8 cellular contexts compared by ENCODE assay signal in genomic region chrX:10014462-10015373, GRCh38. TPM values are rescaled to one million over a fixed set of nuclear protein-coding genes. Genes with fewer than 3 reads are reported as not detected.
DNase-seq lines count a peak whose midpoint lies in the region; ATAC-seq and TF ChIP-seq lines count a peak whose summit lies in the region.

No MANE protein-coding gene starts in this region.

- H3K4me3 Mint-ChIP-seq in activated T-cell treated with anti-CD3 and anti-CD28 coated beads, Interleukin-2, amount 50 U/mL, for 24 hours, result peak overlapping the region; percentile 74

- H3K36me3 Mint-ChIP-seq in activated T-cell treated with anti-CD3 and anti-CD28 coated beads, Interleukin-2, amount 50 U/mL, for 24 hours (ENCODE audit: low read depth), result no peaks in the 10 kb centered on the region

- peaks cover 0 to 16% (median 11%) of the 10 kb centered on the region in 11 experiments; a peak in 10 of 22 replicates for H3K9me3 ChIP-seq in BLaER1 treated with 17β-estradiol and CSF1 and Interleukin-3, amounts not matched to agents 10 nM and 100 nM (replicated peaks in 1 of 11)
- H3K9me3 ChIP-seq in OCI-LY1 (ENCODE audit: low read length) (no peaks in the 10 kb centered on the region), esophagus (ENCODE audit: control insufficient read depth in 2 of 2, insufficient read depth in 1 of 2, low read depth in 1 of 2, low read length in 1 of 2) (no peaks in the 10 kb centered on the region), mucosa of stomach (ENCODE audit: control insufficient read depth, low read length) (no peaks in the 10 kb centered on the region)

- peak overlapping the region; percentile 86 for H3K27ac Mint-ChIP-seq in activated T-cell treated with anti-CD3 and anti-CD28 coated beads, Interleukin-2, amount 50 U/mL, for 24 hours

- H3K9me3 Mint-ChIP-seq in activated T-cell treated with anti-CD3 and anti-CD28 coated beads, Interleukin-2, amount 50 U/mL, for 24 hours, result no peaks in the 10 kb centered on the region

- peak overlapping the region; percentile 71 to 92 (median 79) for H3K4me2 ChIP-seq in BLaER1 treated with 17β-estradiol and CSF1 and Interleukin-3, amounts not matched to agents 10 nM and 100 nM
- peak overlapping the region; percentile 72 for H3K4me2 ChIP-seq in OCI-LY1 (ENCODE audit: low read length)

- WGBS in esophagus, 2 donors, result 1 to 23% methylated on average over 67 to 116 of the region's 116 CpGs

- peak overlapping the region; percentile 72 to 87 (median 84) for H3K9ac ChIP-seq in BLaER1 treated with 17β-estradiol and CSF1 and Interleukin-3, amounts not matched to agents 10 nM and 100 nM
- peak overlapping the region; percentile 60 for H3K9ac ChIP-seq in OCI-LY1 (ENCODE audit: low read length)
- H3K9ac ChIP-seq in mucosa of stomach (ENCODE audit: low read length), result peak overlapping the region; percentile 57

- DNase-seq in activated T-cell treated with anti-CD3 and anti-CD28 coated beads, Interleukin-2, amount 50 U/mL, for 24 hours, result peak; percentile 83
- DNase-seq in stimulated activated CD8-positive, alpha-beta memory T cell treated with anti-CD3 and anti-CD28 coated beads, Interleukin-4, amount 100 ng/mL, for 24 hours (ENCODE audit: low read depth), result peak; percentile 55

- H3K4me3 ChIP-seq in BLaER1 treated with 17β-estradiol and CSF1 and Interleukin-3, amounts not matched to agents 10 nM and 100 nM, result peak overlapping the region; percentile 64 to 78 (median 68)
- peak overlapping the region; percentile 64 for H3K4me3 ChIP-seq in OCI-LY1 (ENCODE audit: low read depth, low read length, poor library complexity, severe bottlenecking)
- H3K4me3 ChIP-seq in esophagus (ENCODE audit: low read depth in 1 of 2, low read length in 2 of 2), result peak overlapping the region; percentile 55 to 63
- H3K4me3 ChIP-seq in mucosa of stomach (ENCODE audit: low read length), result no peak overlapping the region

- ATAC-seq in GM19372 (IDR thresholded peaks at IDR 0.05; ENCODE audit: low read depth, unreplicated experiment) (peak; percentile 75), HG03469 (IDR thresholded peaks at IDR 0.05; ENCODE audit: unreplicated experiment) (peak; percentile 48)

- peaks cover 48% of the 10 kb centered on the region for H3K4me1 Mint-ChIP-seq in activated T-cell treated with anti-CD3 and anti-CD28 coated beads, Interleukin-2, amount 50 U/mL, for 24 hours (ENCODE audit: low read depth)

- peaks cover 50% of the 10 kb centered on the region for H3K27me3 Mint-ChIP-seq in activated T-cell treated with anti-CD3 and anti-CD28 coated beads, Interleukin-2, amount 50 U/mL, for 24 hours

- H3K79me2 ChIP-seq in OCI-LY1 (ENCODE audit: insufficient read depth, low read length), result no peaks in the 10 kb centered on the region

- H2AFZ ChIP-seq in OCI-LY1 (ENCODE audit: low read length), result no peak overlapping the region

- TF ChIP-seq CTCF in OCI-LY1 (IDR thresholded peaks at IDR 0.05; ENCODE audit: low read length), result no peak

- peaks cover 0 to 7% (median 0%) of the 10 kb centered on the region in 11 experiments; a peak in 1 of 22 replicates for H3K27me3 ChIP-seq in BLaER1 treated with 17β-estradiol and CSF1 and Interleukin-3, amounts not matched to agents 10 nM and 100 nM
- H3K27me3 ChIP-seq in OCI-LY1 (ENCODE audit: insufficient read depth, low read length), result no peaks in the 10 kb centered on the region
- no peaks in the 10 kb centered on the region for H3K27me3 ChIP-seq in esophagus (ENCODE audit: control insufficient read depth in 1 of 2, insufficient read depth in 2 of 2, low read length in 2 of 2)
- no peaks in the 10 kb centered on the region for H3K27me3 ChIP-seq in mucosa of stomach (ENCODE audit: control insufficient read depth, insufficient read depth, low read length)

- H3K36me3 ChIP-seq in BLaER1 treated with 17β-estradiol and CSF1 and Interleukin-3, amounts not matched to agents 10 nM and 100 nM, result no peaks in the 10 kb centered on the region
- H3K36me3 ChIP-seq in OCI-LY1 (ENCODE audit: insufficient read depth, low read length) (no peaks in the 10 kb centered on the region), esophagus (ENCODE audit: control insufficient read depth in 2 of 2, insufficient read depth in 2 of 2, low read length in 1 of 2) (no peaks in the 10 kb centered on the region), mucosa of stomach (ENCODE audit: control insufficient read depth, insufficient read depth, low read length) (no peaks in the 10 kb centered on the region)

- H4K20me1 ChIP-seq in BLaER1 treated with 17β-estradiol and CSF1 and Interleukin-3, amounts not matched to agents 10 nM and 100 nM, result peaks cover 0 to 16% (median 6%) of the 10 kb centered on the region in 11 experiments; a peak in 9 of 22 replicates
- H4K20me1 ChIP-seq in OCI-LY1 (ENCODE audit: insufficient read depth, low read length), result no peaks in the 10 kb centered on the region

- H3F3A ChIP-seq in OCI-LY1 (ENCODE audit: insufficient read depth, low read length), result no peaks in the 10 kb centered on the region

- H3K9me2 ChIP-seq in OCI-LY1 (ENCODE audit: low read depth, low read length), result no peaks in the 10 kb centered on the region

- H3K4me1 ChIP-seq in BLaER1 treated with 17β-estradiol and CSF1 and Interleukin-3, amounts not matched to agents 10 nM and 100 nM, result peaks cover 35 to 53% (median 44%) of the 10 kb centered on the region in 10 experiments
- peaks cover 27% of the 10 kb centered on the region for H3K4me1 ChIP-seq in OCI-LY1 (ENCODE audit: insufficient read depth, low read length, severe bottlenecking)
- peaks cover 0 to 2% of the 10 kb centered on the region in 2 donors for H3K4me1 ChIP-seq in esophagus (ENCODE audit: control insufficient read depth in 2 of 2, insufficient read depth in 2 of 2, low read length in 1 of 2)
- no peaks in the 10 kb centered on the region for H3K4me1 ChIP-seq in mucosa of stomach (ENCODE audit: control insufficient read depth, insufficient read depth, low read length)

- peak overlapping the region; percentile 71 to 88 (median 75) for H3K27ac ChIP-seq in BLaER1 treated with 17β-estradiol and CSF1 and Interleukin-3, amounts not matched to agents 10 nM and 100 nM
- H3K27ac ChIP-seq in OCI-LY1 (ENCODE audit: low read depth, low read length, poor library complexity, severe bottlenecking) (no peak overlapping the region), esophagus (ENCODE audit: low read depth in 2 of 2, low read length in 1 of 2) (peak overlapping the region; percentile 86 to 92)

RNA-seq across cellular contexts. Expression of gene CLDN34, which starts 47.6 kb away (rescaled TPM):
- under 1 TPM; 0.15 to 0.45 TPM for polyA plus RNA-seq in esophagus
